Comparison of ENCODE assay signal across 1 cellular context in the genomic region with DNA sequence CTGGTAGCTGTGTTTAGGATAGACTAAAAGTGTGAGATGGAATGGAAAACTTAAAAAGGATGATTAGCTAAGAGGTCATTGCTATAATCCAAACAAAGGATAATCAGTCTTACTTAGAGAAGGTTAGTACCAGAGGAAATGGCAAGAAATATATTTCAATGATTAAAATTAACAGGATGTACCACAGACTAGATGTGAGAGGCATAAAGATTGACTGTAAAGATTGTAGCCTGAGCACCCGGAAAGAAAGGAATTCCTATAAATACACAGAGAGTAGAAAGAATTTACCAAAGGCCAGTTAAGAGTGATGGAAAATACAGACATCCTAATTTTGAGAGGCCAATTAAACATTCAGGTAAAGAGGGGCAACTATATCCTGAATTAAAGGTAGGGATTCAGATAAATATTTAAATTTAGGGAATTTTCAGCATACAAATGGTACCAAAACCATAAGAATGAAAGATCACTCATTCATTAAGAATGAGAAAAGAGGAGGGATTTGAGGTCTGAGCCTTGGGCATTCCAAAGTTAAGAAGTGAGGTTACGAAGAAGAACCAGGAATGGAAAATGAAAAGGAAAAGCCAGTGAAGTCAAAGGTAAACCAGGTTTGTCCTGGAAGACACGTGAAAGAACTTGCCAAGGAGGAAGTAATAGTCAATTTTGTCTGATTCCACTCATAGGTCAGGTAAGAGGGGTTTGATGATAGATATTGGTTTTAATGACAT.
TF ChIP-seq lines count a peak whose summit lies in the region.

No MANE protein-coding gene starts in this region.

TF ChIP-seq in SK-N-SH treated with all-trans-retinoic acid at 6 μM for 48 hours, 23 proteins besides CTCF, POLR2A, EP300 and RAD21 (continued from another document):
- TF ChIP-seq PATZ1 (CRISPR knock-in tag; IDR thresholded peaks at IDR 0.05; ENCODE audit: borderline replicate concordance) (no peak), ZNF565 (CRISPR knock-in tag; conservative IDR thresholded peaks at IDR 0.05; ENCODE audit: low read depth) (no peak), TOX (CRISPR knock-in tag; IDR thresholded peaks at IDR 0.05; ENCODE audit: borderline replicate concordance) (no peak), RARB (CRISPR knock-in tag; IDR thresholded peaks at IDR 0.05) (no peak), SNAI2 (CRISPR knock-in tag; IDR thresholded peaks at IDR 0.05) (no peak), ZNF8 (CRISPR knock-in tag; IDR thresholded peaks at IDR 0.05) (no peak), ZFP3 (CRISPR knock-in tag; IDR thresholded peaks at IDR 0.05) (no peak), OSR1 (CRISPR knock-in tag; IDR thresholded peaks at IDR 0.05) (no peak), TCF4 (CRISPR knock-in tag; IDR thresholded peaks at IDR 0.05; ENCODE audit: borderline replicate concordance) (no peak), ZNF70 (CRISPR knock-in tag; IDR thresholded peaks at IDR 0.05) (no peak), ARNTL (CRISPR knock-in tag; IDR thresholded peaks at IDR 0.05; ENCODE audit: borderline replicate concordance, low read depth) (no peak), ESRRG (CRISPR knock-in tag; IDR thresholded peaks at IDR 0.05) (no peak), ZFP30 (CRISPR knock-in tag; IDR thresholded peaks at IDR 0.05) (no peak)
- TF ChIP-seq, protein P1, sequence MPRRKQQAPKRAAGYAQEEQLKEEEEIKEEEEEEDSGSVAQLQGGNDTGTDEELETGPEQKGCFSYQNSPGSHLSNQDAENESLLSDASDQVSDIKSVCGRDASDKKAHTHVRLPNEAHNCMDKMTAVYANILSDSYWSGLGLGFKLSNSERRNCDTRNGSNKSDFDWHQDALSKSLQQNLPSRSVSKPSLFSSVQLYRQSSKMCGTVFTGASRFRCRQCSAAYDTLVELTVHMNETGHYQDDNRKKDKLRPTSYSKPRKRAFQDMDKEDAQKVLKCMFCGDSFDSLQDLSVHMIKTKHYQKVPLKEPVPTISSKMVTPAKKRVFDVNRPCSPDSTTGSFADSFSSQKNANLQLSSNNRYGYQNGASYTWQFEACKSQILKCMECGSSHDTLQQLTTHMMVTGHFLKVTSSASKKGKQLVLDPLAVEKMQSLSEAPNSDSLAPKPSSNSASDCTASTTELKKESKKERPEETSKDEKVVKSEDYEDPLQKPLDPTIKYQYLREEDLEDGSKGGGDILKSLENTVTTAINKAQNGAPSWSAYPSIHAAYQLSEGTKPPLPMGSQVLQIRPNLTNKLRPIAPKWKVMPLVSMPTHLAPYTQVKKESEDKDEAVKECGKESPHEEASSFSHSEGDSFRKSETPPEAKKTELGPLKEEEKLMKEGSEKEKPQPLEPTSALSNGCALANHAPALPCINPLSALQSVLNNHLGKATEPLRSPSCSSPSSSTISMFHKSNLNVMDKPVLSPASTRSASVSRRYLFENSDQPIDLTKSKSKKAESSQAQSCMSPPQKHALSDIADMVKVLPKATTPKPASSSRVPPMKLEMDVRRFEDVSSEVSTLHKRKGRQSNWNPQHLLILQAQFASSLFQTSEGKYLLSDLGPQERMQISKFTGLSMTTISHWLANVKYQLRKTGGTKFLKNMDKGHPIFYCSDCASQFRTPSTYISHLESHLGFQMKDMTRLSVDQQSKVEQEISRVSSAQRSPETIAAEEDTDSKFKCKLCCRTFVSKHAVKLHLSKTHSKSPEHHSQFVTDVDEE (CRISPR knock-in tag; IDR thresholded peaks at IDR 0.05), result no peak
